ENCODE assay signal across 13 cellular contexts in the genomic region with DNA sequence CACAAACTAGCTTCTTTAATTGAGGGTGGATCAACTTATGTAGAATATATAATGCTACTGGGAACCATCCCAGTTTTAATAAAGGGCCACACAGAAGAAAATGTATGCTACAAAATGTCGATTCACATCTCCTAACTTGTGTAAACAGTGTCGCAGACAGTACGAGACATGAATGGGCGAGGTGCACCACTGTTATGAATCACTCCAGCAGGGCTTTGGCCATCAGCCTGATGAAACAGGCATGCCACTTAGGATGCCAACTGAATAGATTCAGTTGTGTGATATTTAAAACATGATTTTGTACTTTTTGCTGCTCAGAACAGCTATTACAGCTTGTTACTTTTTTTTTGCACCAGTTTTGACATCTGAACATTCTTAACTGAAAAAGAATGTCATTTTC.
A peak's percentile ranks its signal among the peaks of the same experiment; 100 is the strongest.
DNase-seq lines count a peak whose midpoint lies in the region; ATAC-seq and TF ChIP-seq lines count a peak whose summit lies in the region.
"Had no signal": no experiment of that assay in that cellular context is flagged by ENCODE, and none has a peak within 500 bp of the region (broad histone marks: within the 10 kb centered on the region; RNA-seq: fewer than 3 reads in every experiment).

No MANE protein-coding gene starts in this region.

- H3K27me3 ChIP-seq in stomach, result no peaks in the 10 kb centered on the region

- no peak for TF ChIP-seq POLR2A in stomach (IDR thresholded peaks at IDR 0.05)

- no peaks in the 10 kb centered on the region for H3K36me3 ChIP-seq in stomach

- H3K4me3 ChIP-seq in fibroblast of the aortic adventitia (ENCODE audit: low read depth, low read length) (no peak overlapping the region), stomach (no peak overlapping the region)
- H3K4me3 ChIP-seq: SK-N-MC had no signal

- DNase-seq in H4 (ENCODE audit: low spot score) (peak; percentile 55), fibroblast of the aortic adventitia (ENCODE audit: low read depth) (peak; percentile 66), stomach (peak; percentile 29), NCI-H1092 (lab: John Stamatoyannopoulos, UW) (no peak), GM19240 (ENCODE audit: insufficient read length, low spot score) (no peak)
- no peak for DNase-seq in stimulated activated CD4-positive, alpha-beta T cell treated with anti-CD3 and anti-CD28 coated beads, Interleukin-4, amount 100 ng/mL, for 4 hours
- no peak for DNase-seq in stimulated activated CD4-positive, alpha-beta T cell treated with anti-CD3 and anti-CD28 coated beads, Interleukin-2, amount 100 ng/mL, for 48 hours
- DNase-seq: activated CD4-positive, alpha-beta T cell treated with anti-CD3 and anti-CD28 coated beads, Interleukin-2, amount 50 U/mL, for 48 hours; activated naive CD4-positive, alpha-beta T cell treated with Interleukin-2 at 50 U/mL for 16 hours; NCI-H526 treated with DMSO at 0.1 percent for 48 hours; stimulated activated CD4-positive, alpha-beta T cell treated with anti-CD3 and anti-CD28 coated beads, Interleukin-4, amount 100 ng/mL, for 1 hour had no signal

- intact Hi-C loops in stomach (cut with DNase I; ENCODE audit: low total_unique reads), result no loop called here

- no peak overlapping the region for H3K27ac ChIP-seq in stomach
- H3K27ac ChIP-seq: SK-N-MC had no signal

- no peak for TF ChIP-seq EP300 in stomach (IDR thresholded peaks at IDR 0.05)

- no peak for TF ChIP-seq CTCF in fibroblast of the aortic adventitia (IDR thresholded peaks at IDR 0.05; ENCODE audit: insufficient read depth, low read length)
- TF ChIP-seq CTCF in stomach (IDR thresholded peaks at IDR 0.05), result no peak

- H3K9me3 ChIP-seq in stomach, result no peaks in the 10 kb centered on the region

- peaks cover 0 to 24% (median 13%) of the 10 kb centered on the region in 4 donors for H3K4me1 ChIP-seq in stomach

- peak; percentile 86 for ATAC-seq in SK-N-SH treated with all-trans-retinoic acid at 6 μM for 48 hours

- WGBS in stomach, 5 donors, result 55 to 77% (median 68%) methylated on average over 4 of the region's 4 CpGs

TF ChIP-seq in SK-N-SH treated with all-trans-retinoic acid at 6 μM for 48 hours, 23 proteins besides CTCF, POLR2A, EP300 and RAD21:
- TF ChIP-seq ISL1 (CRISPR knock-in tag; IDR thresholded peaks at IDR 0.05) (peak; percentile 79), RARB (CRISPR knock-in tag; IDR thresholded peaks at IDR 0.05) (no peak), TCF4 (CRISPR knock-in tag; IDR thresholded peaks at IDR 0.05; ENCODE audit: borderline replicate concordance) (no peak), OSR1 (CRISPR knock-in tag; IDR thresholded peaks at IDR 0.05) (no peak)
- TF ChIP-seq, protein P1, sequence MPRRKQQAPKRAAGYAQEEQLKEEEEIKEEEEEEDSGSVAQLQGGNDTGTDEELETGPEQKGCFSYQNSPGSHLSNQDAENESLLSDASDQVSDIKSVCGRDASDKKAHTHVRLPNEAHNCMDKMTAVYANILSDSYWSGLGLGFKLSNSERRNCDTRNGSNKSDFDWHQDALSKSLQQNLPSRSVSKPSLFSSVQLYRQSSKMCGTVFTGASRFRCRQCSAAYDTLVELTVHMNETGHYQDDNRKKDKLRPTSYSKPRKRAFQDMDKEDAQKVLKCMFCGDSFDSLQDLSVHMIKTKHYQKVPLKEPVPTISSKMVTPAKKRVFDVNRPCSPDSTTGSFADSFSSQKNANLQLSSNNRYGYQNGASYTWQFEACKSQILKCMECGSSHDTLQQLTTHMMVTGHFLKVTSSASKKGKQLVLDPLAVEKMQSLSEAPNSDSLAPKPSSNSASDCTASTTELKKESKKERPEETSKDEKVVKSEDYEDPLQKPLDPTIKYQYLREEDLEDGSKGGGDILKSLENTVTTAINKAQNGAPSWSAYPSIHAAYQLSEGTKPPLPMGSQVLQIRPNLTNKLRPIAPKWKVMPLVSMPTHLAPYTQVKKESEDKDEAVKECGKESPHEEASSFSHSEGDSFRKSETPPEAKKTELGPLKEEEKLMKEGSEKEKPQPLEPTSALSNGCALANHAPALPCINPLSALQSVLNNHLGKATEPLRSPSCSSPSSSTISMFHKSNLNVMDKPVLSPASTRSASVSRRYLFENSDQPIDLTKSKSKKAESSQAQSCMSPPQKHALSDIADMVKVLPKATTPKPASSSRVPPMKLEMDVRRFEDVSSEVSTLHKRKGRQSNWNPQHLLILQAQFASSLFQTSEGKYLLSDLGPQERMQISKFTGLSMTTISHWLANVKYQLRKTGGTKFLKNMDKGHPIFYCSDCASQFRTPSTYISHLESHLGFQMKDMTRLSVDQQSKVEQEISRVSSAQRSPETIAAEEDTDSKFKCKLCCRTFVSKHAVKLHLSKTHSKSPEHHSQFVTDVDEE (CRISPR knock-in tag; IDR thresholded peaks at IDR 0.05), result no peak

Comparison
In these comparisons a context has a peak if more than half of its experiments do, and no peak if none do; other contexts are left out.
1. DNase-seq: peak in H4 (single experiment), fibroblast of the aortic adventitia (single experiment) and stomach (single experiment); none in stimulated activated CD4-positive, alpha-beta T cell treated with anti-CD3 and anti-CD28 coated beads, Interleukin-4, amount 100 ng/mL, for 4 hours (0 of 2), NCI-H1092 (single experiment), GM19240 (single experiment) and stimulated activated CD4-positive, alpha-beta T cell treated with anti-CD3 and anti-CD28 coated beads, Interleukin-2, amount 100 ng/mL, for 48 hours (0 of 2).